Comparison of ENCODE assay signal across 16 cellular contexts in genomic region chr7:82840061-82840460, GRCh38.
DNase-seq lines count a peak whose midpoint lies in the region; ATAC-seq, FAIRE-seq and TF ChIP-seq lines count a peak whose summit lies in the region.
"Had no signal": no experiment of that assay in that cellular context is flagged by ENCODE, and none has a peak within 500 bp of the region (broad histone marks: within the 10 kb centered on the region; RNA-seq: fewer than 3 reads in every experiment).

No MANE protein-coding gene starts in this region.

- intact Hi-C loops in kidney (cut with DNase I), result no loop called here

- no peak overlapping the region; the same call in 1 of the 2 replicates for H3K27ac Mint-ChIP-seq in GM23338
- H3K27ac Mint-ChIP-seq: CD8-positive, alpha-beta memory T cell had no signal

- H3K9me3 ChIP-seq in OCI-LY1 (ENCODE audit: low read length) (no peaks in the 10 kb centered on the region; the same call in 1 of the 2 replicates), mesodermal cell (ENCODE audit: control insufficient read depth, low read length) (peaks cover 4% of the 10 kb centered on the region), smooth muscle cell (replicated peaks; ENCODE audit: low read depth) (no peaks in the 10 kb centered on the region), kidney (ENCODE audit: control insufficient read depth in 1 of 2, low read length in 2 of 2) (no peaks in the 10 kb centered on the region)

- TF ChIP-seq CTCF in GM23338 (conservative IDR thresholded peaks at IDR 0.05; ENCODE audit: low read depth in 2 of 2), result no peak
- TF ChIP-seq CTCF in OCI-LY1 (IDR thresholded peaks at IDR 0.05; ENCODE audit: low read length), result no peak
- TF ChIP-seq CTCF in smooth muscle cell (IDR thresholded peaks at IDR 0.05; ENCODE audit: borderline replicate concordance, insufficient read depth, poor library complexity, severe bottlenecking), result no peak
- TF ChIP-seq CTCF in kidney (IDR thresholded peaks at IDR 0.05; ENCODE audit: borderline replicate concordance, extremely low read depth, insufficient read depth), result no peak

- H3K9me2 ChIP-seq in GM23338 (ENCODE audit: insufficient read depth) (no peaks in the 10 kb centered on the region), OCI-LY1 (ENCODE audit: low read depth, low read length) (no peaks in the 10 kb centered on the region)

- H3K4me2 ChIP-seq in GM23338, result peak overlapping the region; percentile 17; the same call in 1 of the 2 replicates
- no peak overlapping the region for H3K4me2 ChIP-seq in OCI-LY1 (ENCODE audit: low read length)
- H3K4me2 ChIP-seq in smooth muscle cell, result no peak overlapping the region
- H3K4me2 ChIP-seq: PC-9 had no signal

- H3K36me3 ChIP-seq in GM23338 (ENCODE audit: insufficient read depth) (no peaks in the 10 kb centered on the region), OCI-LY1 (ENCODE audit: insufficient read depth, low read length) (no peaks in the 10 kb centered on the region), mesodermal cell (ENCODE audit: control insufficient read depth, insufficient read depth, low read length) (no peaks in the 10 kb centered on the region), smooth muscle cell (ENCODE audit: low read depth) (no peaks in the 10 kb centered on the region), kidney (ENCODE audit: control insufficient read depth in 1 of 2, insufficient read depth in 2 of 2, low read length in 2 of 2) (no peaks in the 10 kb centered on the region)

- no peak; the same call in 2 of the 3 replicates for ATAC-seq in GM23338

- no peaks in the 10 kb centered on the region for H4K20me1 ChIP-seq in GM23338 (replicated peaks; ENCODE audit: insufficient read depth)
- H4K20me1 ChIP-seq in OCI-LY1 (ENCODE audit: insufficient read depth, low read length), result no peaks in the 10 kb centered on the region
- H4K20me1 ChIP-seq in smooth muscle cell (ENCODE audit: low read depth), result no peaks in the 10 kb centered on the region

- H3K4me1 ChIP-seq in GM23338 (ENCODE audit: insufficient read depth), result peaks cover 16% of the 10 kb centered on the region
- peaks cover 14% of the 10 kb centered on the region for H3K4me1 ChIP-seq in OCI-LY1 (ENCODE audit: insufficient read depth, low read length, severe bottlenecking)
- H3K4me1 ChIP-seq in mesodermal cell (ENCODE audit: control insufficient read depth, insufficient read depth, low read length, poor library complexity, severe bottlenecking), result no peaks in the 10 kb centered on the region
- H3K4me1 ChIP-seq in smooth muscle cell (ENCODE audit: low read depth), result peaks cover 14% of the 10 kb centered on the region
- H3K4me1 ChIP-seq in kidney (ENCODE audit: control insufficient read depth in 1 of 2, insufficient read depth in 1 of 2, low read depth in 1 of 2, low read length in 2 of 2), result no peaks in the 10 kb centered on the region

- no peaks in the 10 kb centered on the region; the same call in 2 of the 3 replicates for H3K36me3 Mint-ChIP-seq in GM23338 (ENCODE audit: low read depth)
- H3K36me3 Mint-ChIP-seq: CD8-positive, alpha-beta memory T cell had no signal

- no peaks in the 10 kb centered on the region for H3K27me3 Mint-ChIP-seq in GM23338 (ENCODE audit: insufficient read depth, low read depth, poor library complexity)
- H3K27me3 Mint-ChIP-seq: CD8-positive, alpha-beta memory T cell had no signal

- H3K4me1 Mint-ChIP-seq in GM23338, result peaks cover 17% of the 10 kb centered on the region
- H3K4me1 Mint-ChIP-seq: CD8-positive, alpha-beta memory T cell had no signal

- H3K9ac ChIP-seq in OCI-LY1 (ENCODE audit: low read length) (no peak overlapping the region), smooth muscle cell (ENCODE audit: low read depth) (no peak overlapping the region), kidney (ENCODE audit: low read length in 2 of 2) (no peak overlapping the region)

- H3K79me2 ChIP-seq in GM23338 (replicated peaks; ENCODE audit: insufficient read depth) (no peaks in the 10 kb centered on the region), OCI-LY1 (ENCODE audit: insufficient read depth, low read length) (no peaks in the 10 kb centered on the region), smooth muscle cell (ENCODE audit: low read depth) (no peaks in the 10 kb centered on the region)

- H3F3A ChIP-seq in GM23338 (replicated peaks; ENCODE audit: low read depth) (no peaks in the 10 kb centered on the region), OCI-LY1 (ENCODE audit: insufficient read depth, low read length) (no peaks in the 10 kb centered on the region), smooth muscle cell (ENCODE audit: low read depth) (no peaks in the 10 kb centered on the region)

- H3K27ac ChIP-seq in GM23338 (ENCODE audit: low read depth) (no peak overlapping the region; the same call in 1 of the 2 replicates), OCI-LY1 (ENCODE audit: low read depth, low read length, poor library complexity, severe bottlenecking) (no peak overlapping the region), mesodermal cell (ENCODE audit: low read depth, low read length, severe bottlenecking) (peak overlapping the region; percentile 2), smooth muscle cell (ENCODE audit: low read depth) (no peak overlapping the region), kidney (ENCODE audit: low read depth in 2 of 2, low read length in 2 of 2) (no peak overlapping the region)
- H3K27ac ChIP-seq: PC-9 had no signal

- peaks cover 3% of the 10 kb centered on the region; the same call in 1 of the 3 replicates for H3K9me3 Mint-ChIP-seq in GM23338

- FAIRE-seq in kidney (lab: Jason Lieb, UNC), result no peak
- FAIRE-seq in GM19239 (lab: Jason Lieb, UNC), result no peak
- FAIRE-seq: GM12892, GM18507 had no signal

- H2AFZ ChIP-seq in GM23338, result no peak overlapping the region
- peak overlapping the region; percentile 12; the same call in 1 of the 2 replicates for H2AFZ ChIP-seq in OCI-LY1 (ENCODE audit: low read length)
- peak overlapping the region; percentile 81 for H2AFZ ChIP-seq in smooth muscle cell (ENCODE audit: low read depth)
- H2AFZ ChIP-seq: PC-9 had no signal

- H3K4me3 Mint-ChIP-seq in GM23338, result no peak overlapping the region
- H3K4me3 Mint-ChIP-seq: CD8-positive, alpha-beta memory T cell had no signal

- 80 to 100% methylated on average over 1 of the region's 3 CpGs for WGBS in mesodermal cell (ENCODE audit: insufficient coverage in 2 of 2), 2 experiments
- WGBS in smooth muscle cell (ENCODE audit: low lambda C conversion rate), result 42% methylated on average over 3 of the region's 3 CpGs

- no peak for DNase-seq in GM23338 (ENCODE audit: low spot score)
- no peak for DNase-seq in smooth muscle cell (lab: John Stamatoyannopoulos, UW; ENCODE audit: unreplicated experiment)
- DNase-seq in stimulated activated CD4-positive, alpha-beta T cell treated with anti-CD3 and anti-CD28 coated beads, Interleukin-4, amount 100 ng/mL, for 4 hours, result no peak
- DNase-seq in kidney, result no peak
- no peak for DNase-seq in GM19239 (ENCODE audit: insufficient read length, low spot score)
- DNase-seq: ACHN; C1 segment of cervical spinal cord; CD8-positive, alpha-beta memory T cell; DMS53; NCI-H1694 treated with DMSO at 0.1 percent for 48 hours; NCI-H510A treated with DMSO at 0.1 percent for 48 hours; PC-9 had no signal

- H3K27me3 ChIP-seq in GM23338 (ENCODE audit: insufficient read depth) (no peaks in the 10 kb centered on the region), OCI-LY1 (ENCODE audit: insufficient read depth, low read length) (no peaks in the 10 kb centered on the region), smooth muscle cell (ENCODE audit: low read depth) (no peaks in the 10 kb centered on the region)

- H3K4me3 ChIP-seq in GM23338 (no peak overlapping the region), OCI-LY1 (ENCODE audit: low read depth, low read length, poor library complexity, severe bottlenecking) (no peak overlapping the region), mesodermal cell (ENCODE audit: extremely low read depth, insufficient read depth, low read length, poor library complexity, severe bottlenecking) (no peak overlapping the region), smooth muscle cell (no peak overlapping the region), kidney (ENCODE audit: low read length in 2 of 2) (no peak overlapping the region)
- H3K4me3 ChIP-seq: PC-9 had no signal

TF ChIP-seq in GM23338, 12 proteins besides CTCF, POLR2A, EP300 and RAD21:
- TF ChIP-seq JUNB (IDR thresholded peaks at IDR 0.05; ENCODE audit: unreplicated experiment), result no peak
- no peak for TF ChIP-seq POLR2AphosphoS5 (IDR thresholded peaks at IDR 0.05; ENCODE audit: low read depth)
- no peak for TF ChIP-seq EZH2 (IDR thresholded peaks at IDR 0.05; ENCODE audit: low read depth, unreplicated experiment)
- no peak for TF ChIP-seq NANOG (IDR thresholded peaks at IDR 0.05; ENCODE audit: borderline replicate concordance)
- no peak for TF ChIP-seq ZNF114 (CRISPR knock-in tag; IDR thresholded peaks at IDR 0.05)
- TF ChIP-seq REST (IDR thresholded peaks at IDR 0.05; ENCODE audit: unreplicated experiment), result no peak
